31 cellular contexts compared by ENCODE assay signal in the genomic region with DNA sequence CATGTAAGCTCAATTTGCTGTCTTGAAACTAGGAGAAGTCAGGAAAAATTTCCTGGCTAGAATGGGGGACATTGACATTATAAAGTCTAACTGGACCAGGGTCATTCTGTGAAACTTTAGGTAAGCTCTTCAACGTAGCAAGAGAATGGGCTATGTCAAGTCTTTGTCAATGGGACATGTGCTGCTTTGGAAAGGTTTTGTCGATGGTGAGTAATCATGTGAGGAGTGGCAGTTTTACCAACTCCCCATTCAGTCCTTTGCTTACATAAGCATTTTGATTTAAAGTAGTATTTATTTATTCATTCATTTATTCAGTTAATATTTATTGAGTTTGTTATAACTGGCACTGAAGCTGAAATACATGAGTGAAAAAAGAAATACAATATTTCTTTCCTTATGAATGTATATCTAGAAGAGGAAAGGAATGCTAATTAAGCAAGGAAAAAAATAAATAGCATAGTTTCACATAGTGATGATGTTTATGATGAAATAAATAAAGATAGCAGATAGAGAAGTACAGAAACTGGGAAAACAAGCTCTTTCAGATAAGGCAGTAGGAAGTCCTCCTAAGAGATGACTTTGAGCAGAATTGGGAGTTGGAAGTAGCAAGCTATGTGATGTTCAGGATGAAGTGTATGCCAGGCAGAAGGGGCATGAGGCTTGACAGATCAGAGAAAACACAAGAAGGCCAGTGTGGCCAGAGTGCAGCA. TPM values are rescaled to one million over a fixed set of nuclear protein-coding genes. Genes with fewer than 3 reads are reported as not detected.
"Had no signal": no experiment of that assay in that cellular context is flagged by ENCODE, and none has a peak within 500 bp of the region (broad histone marks: within the 10 kb centered on the region; RNA-seq: fewer than 3 reads in every experiment).

No MANE protein-coding gene starts in this region.

- H3K9me3 ChIP-seq: MG63, Peyer's patch, SJSA1, SK-N-SH had no signal

- H3K4me1 ChIP-seq: Peyer's patch had no signal

- H3K9ac ChIP-seq: SK-N-SH had no signal

- ATAC-seq: activated CD8-positive, alpha-beta memory T cell treated with anti-CD3 and anti-CD28 coated beads, Interleukin-2, amount 10 ng/mL, durations not matched to agents 7 days and 5 days had no signal

- H3K4me2 ChIP-seq: SK-N-SH had no signal

- H3K36me3 ChIP-seq: MG63, Peyer's patch, SJSA1, WERI-Rb-1 had no signal

- H3K27ac ChIP-seq: Peyer's patch, SJSA1, WERI-Rb-1 had no signal

- H3K27me3 ChIP-seq: MG63, Peyer's patch, SJSA1 had no signal

- DNase-seq: activated CD4-positive, alpha-beta memory T cell treated with anti-CD3 and anti-CD28 coated beads, Interleukin-2, amount 10 ng/mL, durations not matched to agents 7 days and 5 days; activated CD4-positive, alpha-beta T cell treated with anti-CD3 and anti-CD28 coated beads for 1 hour; activated CD4-positive, alpha-beta T cell treated with anti-CD3 and anti-CD28 coated beads for 48 hours; activated CD4-positive, CD25-positive, alpha-beta regulatory T cell; activated CD8-positive, alpha-beta memory T cell treated with anti-CD3 and anti-CD28 coated beads for 24 hours; activated CD8-positive, alpha-beta memory T cell treated with anti-CD3 and anti-CD28 coated beads, Interleukin-2, amount 10 ng/mL, durations not matched to agents 7 days and 5 days; activated CD8-positive, alpha-beta memory T cell treated with anti-CD3 and anti-CD28 coated beads, Interleukin-2, amount 50 U/mL, for 48 hours; activated effector memory CD4-positive, alpha-beta T cell treated with anti-CD3 and anti-CD28 coated beads, Interleukin-2, amount 50 U/mL, for 16 hours; activated naive CD4-positive, alpha-beta T cell; activated naive CD4-positive, alpha-beta T cell treated with anti-CD3 and anti-CD28 coated beads, Interleukin-2, amount 50 U/mL, for 16 hours; activated naive CD8-positive, alpha-beta T cell treated with anti-CD3 and anti-CD28 coated beads for 36 hours; activated T-cell treated with anti-CD3 and anti-CD28 coated beads, Interleukin-2, amount 50 U/mL, for 48 hours; amygdala; central memory CD4-positive, alpha-beta T cell; Kasumi-1; KG1; MG63; NCI-H1048; NCI-H1105 treated with DMSO at 0.1 percent for 48 hours; NCI-H1436; NCI-H1694; NCI-H1930; NCI-H2081 treated with DMSO at 0.1 percent for 48 hours; NCI-H345; NCI-H524 treated with DMSO at 0.1 percent for 48 hours; Peyer's patch; RPMI8226; SHP77 treated with DMSO at 0.1 percent for 48 hours; SK-N-SH; WERI-Rb-1 had no signal

- H3K4me3 ChIP-seq: MG63, Peyer's patch, SJSA1 had no signal

RNA-seq across cellular contexts. Expression of a gene that starts 25.4 kb away (rescaled TPM):
- total RNA-seq: activated naive CD8-positive, alpha-beta T cell treated with anti-CD3 and anti-CD28 coated beads for 36 hours had no signal
